9 cellular contexts compared by ENCODE assay signal in genomic region chr2:98460573-98461560, GRCh38. TPM values are rescaled to one million over a fixed set of nuclear protein-coding genes. Genes with fewer than 3 reads are reported as not detected.
DNase-seq lines count a peak whose midpoint lies in the region; ATAC-seq and TF ChIP-seq lines count a peak whose summit lies in the region.
"Had no signal": no experiment of that assay in that cellular context is flagged by ENCODE, and none has a peak within 500 bp of the region (broad histone marks: within the 10 kb centered on the region; RNA-seq: fewer than 3 reads in every experiment).

No MANE protein-coding gene starts in this region.

- H3K36me3 ChIP-seq in KOPT-K1 (ENCODE audit: insufficient read depth, low read length) (peaks cover 7% of the 10 kb centered on the region), thyroid gland (no peaks in the 10 kb centered on the region)

- H3K4me1 Mint-ChIP-seq in activated T-helper 1 cell treated with anti-CD3 and anti-CD28 coated beads, Interleukin-12 subunit alpha, Interleukin-12 subunit beta, Interleukin-2, Interleukin-4 antibody, amounts not matched to agents 30 ng/mL and 10 ng/mL and 1 ng/mL, durations not matched to agents 14 hours and 24 hours and 36 hours (ENCODE audit: low read depth) = peaks cover 90% of the 10 kb centered on the region

- H3K27ac ChIP-seq in KOPT-K1 (ENCODE audit: low read depth, low read length, poor library complexity, severe bottlenecking) (peak overlapping the region; percentile 64), thyroid gland (no peak overlapping the region)

- TF ChIP-seq CTCF in GM12865 (IDR thresholded peaks at IDR 0.05; ENCODE audit: insufficient read depth, low read depth, low read length, missing control alignments) (no peak), thyroid gland (IDR thresholded peaks at IDR 0.05) (no peak)

- 85 to 89% methylated on average over 14 of the region's 14 CpGs for WGBS in thyroid gland, 2 donors

- H3K27me3 Mint-ChIP-seq in activated T-helper 1 cell treated with anti-CD3 and anti-CD28 coated beads, Interleukin-12 subunit alpha, Interleukin-12 subunit beta, Interleukin-2, Interleukin-4 antibody, amounts not matched to agents 30 ng/mL and 10 ng/mL and 1 ng/mL, durations not matched to agents 14 hours and 24 hours and 36 hours (ENCODE audit: insufficient read depth) = no peaks in the 10 kb centered on the region

- DNase-seq in GM12865 (ENCODE audit: low read depth) (peak; percentile 94), NCI-H2227 treated with DMSO at 0.1 percent for 48 hours (lab: John Stamatoyannopoulos, UW) (no peak), NCI-H226 (no peak), thyroid gland (no peak)
- no peak for DNase-seq in activated T-helper 1 cell treated with anti-CD3 and anti-CD28 coated beads, Interleukin-12 subunit alpha, Interleukin-12 subunit beta, Interleukin-2, Interleukin-4 antibody, amounts not matched to agents 30 ng/mL and 10 ng/mL and 1 ng/mL, durations not matched to agents 14 hours and 24 hours and 36 hours (ENCODE audit: low spot score)
- peak; percentile 69 to 77 for DNase-seq in stimulated activated CD4-positive, alpha-beta T cell treated with anti-CD3 and anti-CD28 coated beads, Interleukin-15, amount 100 ng/mL, for 48 hours (ENCODE audit: low read depth in 2 of 2)

- no peak for TF ChIP-seq POLR2A in thyroid gland (IDR thresholded peaks at IDR 0.05)

- H3K27me3 ChIP-seq in thyroid gland = no peaks in the 10 kb centered on the region

- H3K9me3 ChIP-seq in KOPT-K1 (ENCODE audit: insufficient read depth, low read length, poor library complexity, severe bottlenecking) (no peaks in the 10 kb centered on the region), thyroid gland (no peaks in the 10 kb centered on the region)

- peaks cover 21% of the 10 kb centered on the region for H3K36me3 Mint-ChIP-seq in activated T-helper 1 cell treated with anti-CD3 and anti-CD28 coated beads, Interleukin-12 subunit alpha, Interleukin-12 subunit beta, Interleukin-2, Interleukin-4 antibody, amounts not matched to agents 30 ng/mL and 10 ng/mL and 1 ng/mL, durations not matched to agents 14 hours and 24 hours and 36 hours (ENCODE audit: low read depth)

- no peaks in the 10 kb centered on the region for H3K9me3 Mint-ChIP-seq in activated T-helper 1 cell treated with anti-CD3 and anti-CD28 coated beads, Interleukin-12 subunit alpha, Interleukin-12 subunit beta, Interleukin-2, Interleukin-4 antibody, amounts not matched to agents 30 ng/mL and 10 ng/mL and 1 ng/mL, durations not matched to agents 14 hours and 24 hours and 36 hours

- H3K4me3 Mint-ChIP-seq in activated T-helper 1 cell treated with anti-CD3 and anti-CD28 coated beads, Interleukin-12 subunit alpha, Interleukin-12 subunit beta, Interleukin-2, Interleukin-4 antibody, amounts not matched to agents 30 ng/mL and 10 ng/mL and 1 ng/mL, durations not matched to agents 14 hours and 24 hours and 36 hours = peak overlapping the region; percentile 70

- intact Hi-C loops in activated T-helper 1 cell treated with anti-CD3 and anti-CD28 coated beads, Interleukin-12 subunit alpha, Interleukin-12 subunit beta, Interleukin-2, Interleukin-4 antibody, amounts not matched to agents 30 ng/mL and 10 ng/mL and 1 ng/mL, durations not matched to agents 14 hours and 24 hours and 36 hours (cut with micrococcal nuclease) = loop anchor here (1.0 to 10.0 kb wide), 5 partner anchors 14 to 304 kb away; partner anchors contain the start of genes COA5, MGAT4A and UNC50
- intact Hi-C loops in thyroid gland (cut with DNase I) = no loop called here

- H3K4me1 ChIP-seq in thyroid gland = peaks cover 7 to 36% of the 10 kb centered on the region in 2 donors

- H3K4me3 ChIP-seq in GM12865 (ENCODE audit: low read depth, low read length) (no peak overlapping the region; the same call in 1 of the 2 replicates), thyroid gland (replicated peaks in 1 of 3) (no peak overlapping the region)
- H3K4me3 ChIP-seq: skin epidermis had no signal

- peak; percentile 62 for ATAC-seq in GM21528 (IDR thresholded peaks at IDR 0.05; ENCODE audit: low FRiP score, unreplicated experiment)

- peak overlapping the region; percentile 93 for H3K27ac Mint-ChIP-seq in activated T-helper 1 cell treated with anti-CD3 and anti-CD28 coated beads, Interleukin-12 subunit alpha, Interleukin-12 subunit beta, Interleukin-2, Interleukin-4 antibody, amounts not matched to agents 30 ng/mL and 10 ng/mL and 1 ng/mL, durations not matched to agents 14 hours and 24 hours and 36 hours

RNA-seq across cellular contexts. Expression of gene INPP4A, which starts 16.2 kb away (rescaled TPM):
- 54.6 and 55.7 TPM in 2 replicates for total RNA-seq in activated T-helper 1 cell treated with anti-CD3 and anti-CD28 coated beads, Interleukin-12 subunit alpha, Interleukin-12 subunit beta, Interleukin-2, Interleukin-4 antibody, amounts not matched to agents 30 ng/mL and 10 ng/mL and 1 ng/mL, durations not matched to agents 14 hours and 24 hours and 36 hours
- total RNA-seq in thyroid gland = 10 to 100 TPM; 18.9 to 24.9 (median 23.8) TPM

Comparison
In these comparisons a context has a peak if more than half of its experiments do, and no peak if none do; other contexts are left out.
1. DNase-seq: peak in GM12865 (single experiment) and stimulated activated CD4-positive, alpha-beta T cell treated with anti-CD3 and anti-CD28 coated beads, Interleukin-15, amount 100 ng/mL, for 48 hours (2 of 2); none in activated T-helper 1 cell treated with anti-CD3 and anti-CD28 coated beads, Interleukin-12 subunit alpha, Interleukin-12 subunit beta, Interleukin-2, Interleukin-4 antibody, amounts not matched to agents 30 ng/mL and 10 ng/mL and 1 ng/mL, durations not matched to agents 14 hours and 24 hours and 36 hours (single experiment), NCI-H2227 treated with DMSO at 0.1 percent for 48 hours (single experiment), NCI-H226 (single experiment) and thyroid gland (0 of 2).